In genomic region chr4:134695433-134695832, GRCh38 we compare ENCODE assay signal across 19 cellular contexts.
"Had no signal": no experiment of that assay in that cellular context is flagged by ENCODE, and none has a peak within 500 bp of the region (broad histone marks: within the 10 kb centered on the region; RNA-seq: fewer than 3 reads in every experiment).

No MANE protein-coding gene starts in this region.

- ATAC-seq: activated CD8-positive, alpha-beta T cell treated with anti-CD3 and anti-CD28 coated beads, Interleukin-2, amount 10 ng/mL, durations not matched to agents 7 days and 5 days; body of pancreas; left lung; mucosa of descending colon; sciatic nerve; upper lobe of right lung had no signal

- H3K36me3 Mint-ChIP-seq: naive B cell had no signal

- H3K4me2 ChIP-seq: smooth muscle cell had no signal

- H3K4me1 ChIP-seq: body of pancreas, left lung, stomach, upper lobe of right lung had no signal

- H3K27me3 ChIP-seq: body of pancreas, dorsolateral prefrontal cortex, left lung, stomach, upper lobe of right lung had no signal

- H3K4me3 ChIP-seq: body of pancreas, dorsolateral prefrontal cortex, left lung, mucosa of descending colon, smooth muscle cell, stomach, upper lobe of right lung had no signal

- H3K27me3 Mint-ChIP-seq: activated CD4-positive, alpha-beta T cell treated with anti-CD3 and anti-CD28 coated beads, Interleukin-2, amount 10 ng/mL, durations not matched to agents 7 days and 5 days; activated T-cell treated with anti-CD3 and anti-CD28 coated beads, Interleukin-2, amount 50 U/mL, for 24 hours; naive B cell had no signal

- H3K36me3 ChIP-seq: left lung, stomach, upper lobe of right lung had no signal

- H3K27ac ChIP-seq: body of pancreas, dorsolateral prefrontal cortex, left lung, stomach, upper lobe of right lung had no signal

- H3K4me1 Mint-ChIP-seq: activated CD4-positive, alpha-beta T cell treated with anti-CD3 and anti-CD28 coated beads, Interleukin-2, amount 10 ng/mL, durations not matched to agents 7 days and 5 days; naive B cell had no signal

- DNase-seq: activated CD4-positive, alpha-beta T cell treated with anti-CD3 and anti-CD28 coated beads, Interleukin-2, amount 10 ng/mL, durations not matched to agents 7 days and 5 days; activated CD4-positive, CD25-positive, alpha-beta regulatory T cell; activated CD8-positive, alpha-beta T cell treated with anti-CD3 and anti-CD28 coated beads, Interleukin-2, amount 10 ng/mL, durations not matched to agents 7 days and 5 days; activated naive CD4-positive, alpha-beta T cell treated with Interleukin-2 at 50 U/mL for 16 hours; activated T-cell treated with anti-CD3 and anti-CD28 coated beads, Interleukin-2, amount 50 U/mL, for 24 hours; body of pancreas; caudate nucleus; dorsolateral prefrontal cortex; foreskin melanocyte; kidney; left lung; mucosa of descending colon; naive B cell; stimulated activated CD4-positive, alpha-beta T cell treated with anti-CD3 and anti-CD28 coated beads, Interleukin-4, amount 100 ng/mL, for 1 hour; stomach; upper lobe of right lung had no signal

- H3K9me3 ChIP-seq: body of pancreas, mucosa of descending colon had no signal

- H3K4me3 Mint-ChIP-seq: activated CD4-positive, alpha-beta T cell treated with anti-CD3 and anti-CD28 coated beads, Interleukin-2, amount 10 ng/mL, durations not matched to agents 7 days and 5 days; activated CD8-positive, alpha-beta T cell treated with anti-CD3 and anti-CD28 coated beads, Interleukin-2, amount 10 ng/mL, durations not matched to agents 7 days and 5 days; activated T-cell treated with anti-CD3 and anti-CD28 coated beads, Interleukin-2, amount 50 U/mL, for 24 hours; naive B cell had no signal

- H3K27ac Mint-ChIP-seq: activated CD4-positive, alpha-beta T cell treated with anti-CD3 and anti-CD28 coated beads, Interleukin-2, amount 10 ng/mL, durations not matched to agents 7 days and 5 days; activated CD8-positive, alpha-beta T cell treated with anti-CD3 and anti-CD28 coated beads, Interleukin-2, amount 10 ng/mL, durations not matched to agents 7 days and 5 days; activated T-cell treated with anti-CD3 and anti-CD28 coated beads, Interleukin-2, amount 50 U/mL, for 24 hours; activated T-helper 2 cell treated with anti-CD3 and anti-CD28 coated beads, Interferon-gamma antibody, Interleukin-2, Interleukin-4, amounts not matched to agents 10 μg/mL and 5 μg/mL and 100 μg/mL, durations not matched to agents 14 hours and 24 hours and 36 hours; naive B cell had no signal
